ENCODE assay signal across 8 cellular contexts in the genomic region with DNA sequence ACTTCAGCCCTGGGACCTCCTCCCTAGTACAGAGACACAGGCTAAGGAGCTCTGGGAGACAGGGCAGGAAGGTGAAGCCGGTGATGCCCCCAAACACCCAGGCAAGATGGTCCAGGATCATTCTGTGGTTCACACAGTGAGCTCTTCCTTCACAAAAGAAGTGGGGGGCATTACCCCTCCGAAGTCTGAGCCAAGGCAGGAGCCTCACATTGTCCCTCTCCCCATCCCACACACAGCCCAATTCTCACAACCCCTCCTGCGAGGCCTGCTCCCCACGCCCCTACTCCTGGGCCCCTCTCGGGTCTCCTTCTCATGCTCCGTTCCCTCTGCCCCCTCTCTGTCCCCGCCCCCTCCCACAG. TPM values are rescaled to one million over a fixed set of nuclear protein-coding genes. Genes with fewer than 3 reads are reported as not detected.
DNase-seq lines count a peak whose midpoint lies in the region; ATAC-seq and TF ChIP-seq lines count a peak whose summit lies in the region.

No MANE protein-coding gene starts in this region.

- H3K9me3 Mint-ChIP-seq in osteocyte (ENCODE audit: unreplicated experiment), result no peaks in the 10 kb centered on the region

- H3K4me3 Mint-ChIP-seq in osteocyte (ENCODE audit: unreplicated experiment), result peak overlapping the region; percentile 16

- no peaks in the 10 kb centered on the region for H3K9me2 ChIP-seq in Karpas-422 (replicated peaks; ENCODE audit: insufficient read depth, low read length)

- H3K9ac ChIP-seq in BLaER1 treated with 17β-estradiol and CSF1 and Interleukin-3, amounts not matched to agents 10 nM and 100 nM, result peak overlapping the region; percentile 78 to 100 (median 98)
- H3K9ac ChIP-seq in Karpas-422 (ENCODE audit: low read length) (peak overlapping the region; percentile 80), duodenal mucosa (ENCODE audit: low read depth in 1 of 2, low read length in 2 of 2) (peak overlapping the region; percentile 41 to 55)

- H3K27me3 ChIP-seq in BLaER1 treated with 17β-estradiol and CSF1 and Interleukin-3, amounts not matched to agents 10 nM and 100 nM, result no peaks in the 10 kb centered on the region
- H3K27me3 ChIP-seq in Karpas-422 (ENCODE audit: low read length) (no peaks in the 10 kb centered on the region), duodenal mucosa (ENCODE audit: control insufficient read depth in 1 of 2, insufficient read depth in 2 of 2, low read length in 2 of 2) (no peaks in the 10 kb centered on the region)

- H2AFZ ChIP-seq in Karpas-422 (ENCODE audit: low read length), result no peak overlapping the region

- peaks cover 3% of the 10 kb centered on the region for H3K36me3 Mint-ChIP-seq in osteocyte (ENCODE audit: unreplicated experiment)

- ATAC-seq in GM21423 (IDR thresholded peaks at IDR 0.05; ENCODE audit: unreplicated experiment), result no peak

- H4K20me1 ChIP-seq in BLaER1 treated with 17β-estradiol and CSF1 and Interleukin-3, amounts not matched to agents 10 nM and 100 nM, result peaks cover 65 to 100% (median 84%) of the 10 kb centered on the region in 11 experiments
- H4K20me1 ChIP-seq in Karpas-422 (ENCODE audit: insufficient read depth, low read depth, low read length), result peaks cover 15% of the 10 kb centered on the region; the same call in 1 of the 2 replicates

- H3K27me3 Mint-ChIP-seq in osteocyte (ENCODE audit: unreplicated experiment), result no peaks in the 10 kb centered on the region

- peak overlapping the region; percentile 92 to 100 (median 98) for H3K4me2 ChIP-seq in BLaER1 treated with 17β-estradiol and CSF1 and Interleukin-3, amounts not matched to agents 10 nM and 100 nM
- H3K4me2 ChIP-seq in Karpas-422 (ENCODE audit: low read depth, low read length, poor library complexity, severe bottlenecking), result peak overlapping the region; percentile 79

- no peak for TF ChIP-seq CTCF in osteocyte (IDR thresholded peaks at IDR 0.05)

- peaks cover 98 to 100% (median 100%) of the 10 kb centered on the region in 10 experiments for H3K4me1 ChIP-seq in BLaER1 treated with 17β-estradiol and CSF1 and Interleukin-3, amounts not matched to agents 10 nM and 100 nM
- peaks cover 94% of the 10 kb centered on the region for H3K4me1 ChIP-seq in Karpas-422 (ENCODE audit: low read length)
- peaks cover 79 to 89% of the 10 kb centered on the region in 2 donors for H3K4me1 ChIP-seq in duodenal mucosa (ENCODE audit: control insufficient read depth in 1 of 2, insufficient read depth in 2 of 2, low read length in 2 of 2)

- DNase-seq in Karpas-422 (peak; percentile 52), osteocyte (ENCODE audit: extremely low spot score, unreplicated experiment) (no peak), NCI-H1092 (lab: John Stamatoyannopoulos, UW) (no peak), anterior cingulate cortex (lab: John Stamatoyannopoulos, UW) (no peak), NCI-H1930 (lab: John Stamatoyannopoulos, UW) (no peak)

- H3K9me3 ChIP-seq in BLaER1 treated with 17β-estradiol and CSF1 and Interleukin-3, amounts not matched to agents 10 nM and 100 nM (replicated peaks in 1 of 11), result no peaks in the 10 kb centered on the region
- H3K9me3 ChIP-seq in Karpas-422 (ENCODE audit: low read length) (no peaks in the 10 kb centered on the region), duodenal mucosa (ENCODE audit: control insufficient read depth in 1 of 2, low read length in 2 of 2) (no peaks in the 10 kb centered on the region)

- H3K36me3 ChIP-seq in BLaER1 treated with 17β-estradiol and CSF1 and Interleukin-3, amounts not matched to agents 10 nM and 100 nM, result peaks cover 42 to 65% (median 49%) of the 10 kb centered on the region in 11 experiments
- H3K36me3 ChIP-seq in Karpas-422 (ENCODE audit: insufficient read depth, low read length), result no peaks in the 10 kb centered on the region
- peaks cover 8 to 29% of the 10 kb centered on the region in 2 donors for H3K36me3 ChIP-seq in duodenal mucosa (ENCODE audit: control insufficient read depth in 1 of 2, insufficient read depth in 2 of 2, low read length in 2 of 2)

- H3K4me1 Mint-ChIP-seq in osteocyte (ENCODE audit: unreplicated experiment), result peaks cover 55% of the 10 kb centered on the region

- peaks cover 85% of the 10 kb centered on the region for H3K79me2 ChIP-seq in Karpas-422 (ENCODE audit: low read length)

- H3K4me3 ChIP-seq in BLaER1 treated with 17β-estradiol and CSF1 and Interleukin-3, amounts not matched to agents 10 nM and 100 nM, result peak overlapping the region; percentile 35 to 99 (median 96); a peak in 19 of 20 replicates
- peak overlapping the region; percentile 60 for H3K4me3 ChIP-seq in Karpas-422 (ENCODE audit: low read length)
- H3K4me3 ChIP-seq in duodenal mucosa (ENCODE audit: low read depth in 1 of 2, low read length in 2 of 2), result peak overlapping the region in 1 of 2 donors; percentile 9

- peak overlapping the region; percentile 86 for H3K27ac Mint-ChIP-seq in osteocyte (ENCODE audit: unreplicated experiment)

- peak overlapping the region; percentile 61 to 100 (median 97); a peak in 21 of 22 replicates for H3K27ac ChIP-seq in BLaER1 treated with 17β-estradiol and CSF1 and Interleukin-3, amounts not matched to agents 10 nM and 100 nM
- peak overlapping the region; percentile 99 for H3K27ac ChIP-seq in Karpas-422 (ENCODE audit: low read length)
- H3K27ac ChIP-seq in duodenal mucosa (ENCODE audit: low read depth, low read length), result peak overlapping the region; percentile 46

RNA-seq across cellular contexts. Expression of gene MEF2D, which starts 10.7 kb away (rescaled TPM):
- total RNA-seq in Karpas-422 (2014; rRNA removed; shearing (Covaris generic); ENCODE audit: low replicate concordance), result 22.3 and 24.7 TPM in 2 replicates
- 33.8 and 45.8 TPM in 2 replicates for total RNA-seq in osteocyte

Comparison
In these comparisons a context has a peak if more than half of its experiments do, and no peak if none do; other contexts are left out.
1. H3K27ac ChIP-seq: peak in every context shown above with its lines; median percentile 99 in Karpas-422; 97 in BLaER1 treated with 17β-estradiol and CSF1 and Interleukin-3, amounts not matched to agents 10 nM and 100 nM; 46 in duodenal mucosa.
2. H3K9ac ChIP-seq: peak in every context shown above with its lines; median percentile 98 in BLaER1 treated with 17β-estradiol and CSF1 and Interleukin-3, amounts not matched to agents 10 nM and 100 nM; 80 in Karpas-422; 48 in duodenal mucosa.